In genomic region chr11:65855927-65856363, GRCh38 we compare ENCODE assay signal across 8 cellular contexts. TPM values are rescaled to one million over a fixed set of nuclear protein-coding genes. Genes with fewer than 3 reads are reported as not detected.
A peak's percentile ranks its signal among the peaks of the same experiment; 100 is the strongest.
DNase-seq lines count a peak whose midpoint lies in the region; TF ChIP-seq lines count a peak whose summit lies in the region.

No MANE protein-coding gene starts in this region.

- H3K36me3 ChIP-seq in HUES64 (ENCODE audit: insufficient read depth, low read length), result peaks cover 46% of the 10 kb centered on the region
- peaks cover 61% of the 10 kb centered on the region for H3K36me3 ChIP-seq in brain microvascular endothelial cell (replicated peaks)
- H3K36me3 ChIP-seq in muscle layer of colon (ENCODE audit: insufficient read depth, low read length), result peaks cover 52% of the 10 kb centered on the region

- in situ Hi-C loops in brain microvascular endothelial cell (cut with HindIII; ENCODE audit: low pct_ligation_motif_present, low sequenced_read_pairs), result no loop called here

- H3K27me3 ChIP-seq in HUES64 (ENCODE audit: insufficient read depth, low read length) (no peaks in the 10 kb centered on the region), brain microvascular endothelial cell (replicated peaks) (no peaks in the 10 kb centered on the region), muscle layer of colon (ENCODE audit: control insufficient read depth in 1 of 2, insufficient read depth in 2 of 2, low read length in 2 of 2) (no peaks in the 10 kb centered on the region)

- no peaks in the 10 kb centered on the region for H3K9me3 ChIP-seq in HUES64 (ENCODE audit: insufficient read depth, low read depth, low read length)
- no peaks in the 10 kb centered on the region for H3K9me3 ChIP-seq in muscle layer of colon (ENCODE audit: low read length)

- H3K4me1 ChIP-seq in HUES64 (ENCODE audit: insufficient read depth, low read length), result no peaks in the 10 kb centered on the region; the same call in 1 of the 2 replicates
- peaks cover 25% of the 10 kb centered on the region for H3K4me1 ChIP-seq in muscle layer of colon (ENCODE audit: insufficient read depth, low read length)

- TF ChIP-seq CTCF in AG09309 (IDR thresholded peaks at IDR 0.05; ENCODE audit: control insufficient read depth, insufficient read depth, low read depth, low read length, missing control alignments) (no peak), brain microvascular endothelial cell (IDR thresholded peaks at IDR 0.05; ENCODE audit: low read depth, low read length, missing control alignments) (no peak)

- no peak for DNase-seq in AG09309 (ENCODE audit: low read depth)
- DNase-seq in brain microvascular endothelial cell, result no peak
- no peak for DNase-seq in pons (ENCODE audit: low spot score)
- no peak for DNase-seq in NCI-H1436 (lab: John Stamatoyannopoulos, UW)
- no peak for DNase-seq in stimulated activated CD4-positive, alpha-beta T cell treated with anti-CD3 and anti-CD28 coated beads, Interleukin-15, amount 100 ng/mL, for 24 hours
- DNase-seq in RKO (ENCODE audit: low spot score), result no peak

- whole genome bisulfite sequencing in HUES64, result 94% methylated on average over 15 of the region's 15 CpGs

- H3K4me3 ChIP-seq in AG09309 (ENCODE audit: control insufficient read depth, low read depth, low read length) (peak overlapping the region; percentile 84), HUES64 (ENCODE audit: low read length) (peak overlapping the region; percentile 96), brain microvascular endothelial cell (ENCODE audit: low read depth, low read length) (peak overlapping the region; percentile 95), muscle layer of colon (ENCODE audit: low read depth in 1 of 2, low read length in 2 of 2) (peak overlapping the region; percentile 68 to 89)

- H3K9ac ChIP-seq in HUES64 (ENCODE audit: low read depth, low read length), result no peak overlapping the region
- peak overlapping the region; percentile 79 for H3K9ac ChIP-seq in muscle layer of colon (ENCODE audit: low read length)

- H3K27ac ChIP-seq in HUES64 (ENCODE audit: low read depth, low read length) (no peak overlapping the region), brain microvascular endothelial cell (no peak overlapping the region), muscle layer of colon (ENCODE audit: low read depth, low read length) (no peak overlapping the region)

RNA-seq across cellular contexts. Expression of gene CFL1, which starts 2.0 kb away (rescaled TPM):
- polyA plus RNA-seq in HUES64 (2013, experiment 1 of 2), result 962 TPM
- polyA plus RNA-seq in HUES64 (2013, experiment 2 of 2), result 1,000 TPM

RNA-seq across cellular contexts. Expression of gene MUS81, which starts 4.3 kb away (rescaled TPM):
- polyA plus RNA-seq in HUES64 (2013, experiment 1 of 2), result 36.5 TPM
- polyA plus RNA-seq in HUES64 (2013, experiment 2 of 2), result 33.3 TPM

RNA-seq across cellular contexts. Expression of gene EFEMP2, which starts 16.7 kb away (rescaled TPM):
- 12.4 TPM for polyA plus RNA-seq in HUES64 (2013, experiment 1 of 2)
- polyA plus RNA-seq in HUES64 (2013, experiment 2 of 2), result 15.3 TPM

RNA-seq across cellular contexts. Expression of gene SNX32, which starts 22.2 kb away (rescaled TPM):
- polyA plus RNA-seq in HUES64 (2013, experiment 1 of 2), result 1.00 TPM
- 1.7 TPM for polyA plus RNA-seq in HUES64 (2013, experiment 2 of 2)

RNA-seq across cellular contexts. Expression of gene CTSW, which starts 23.7 kb away (rescaled TPM):
- polyA plus RNA-seq in HUES64 (2013, experiment 1 of 2), result not detected
- not detected for polyA plus RNA-seq in HUES64 (2013, experiment 2 of 2)
